In genomic region chr3:143998266-143998665, GRCh38 we compare ENCODE assay signal across 11 cellular contexts. TPM values are rescaled to one million over a fixed set of nuclear protein-coding genes. Genes with fewer than 3 reads are reported as not detected.
DNase-seq lines count a peak whose midpoint lies in the region; ATAC-seq and TF ChIP-seq lines count a peak whose summit lies in the region.
"Had no signal": no experiment of that assay in that cellular context is flagged by ENCODE, and none has a peak within 500 bp of the region (broad histone marks: within the 10 kb centered on the region; RNA-seq: fewer than 3 reads in every experiment).

No MANE protein-coding gene starts in this region.

- peak; percentile 57 for ATAC-seq in GM21717 (IDR thresholded peaks at IDR 0.05; ENCODE audit: unreplicated experiment)
- ATAC-seq in HG03025 (IDR thresholded peaks at IDR 0.05; ENCODE audit: low FRiP score, unreplicated experiment) = no peak
- ATAC-seq in stimulated activated naive CD8-positive, alpha-beta T cell treated with anti-CD3 and anti-CD28 coated beads, Interleukin-15, Interleukin-2, amounts not matched to agents 100 U/mL and 50 U/mL, for 24 hours = no peak

- H3K4me3 ChIP-seq in fibroblast of villous mesenchyme (ENCODE audit: low read depth, low read length) = no peak overlapping the region
- H3K4me3 ChIP-seq: hepatocyte, stomach had no signal

- in situ Hi-C loops in KBM-7 (cut with MboI; ENCODE audit: low pct_unique_long_range_greater_than_20kb, low sequenced_read_pairs) = no loop called here

- DNase-seq in Ammon's horn (ENCODE audit: low spot score) (peak; percentile 53), NOMO-1 treated with dmso at 0.1 percent for 144 hours (lab: John Stamatoyannopoulos, UW; ENCODE audit: unreplicated experiment) (peak; percentile 93), fibroblast of villous mesenchyme (ENCODE audit: low read depth) (peak; percentile 10), KBM-7 (no peak)
- DNase-seq in stimulated activated naive CD8-positive, alpha-beta T cell treated with anti-CD3 and anti-CD28 coated beads, Interleukin-15, Interleukin-2, amounts not matched to agents 100 U/mL and 50 U/mL, for 24 hours = no peak
- no peak for DNase-seq in activated effector memory CD4-positive, alpha-beta T cell treated with Interleukin-2 at 50 U/mL for 16 hours
- DNase-seq: NCI-H510A, stomach had no signal

- TF ChIP-seq CTCF in fibroblast of villous mesenchyme (IDR thresholded peaks at IDR 0.05; ENCODE audit: insufficient read depth, low read depth, low read length) = no peak

RNA-seq across cellular contexts. Expression of gene DIPK2A, which starts 26.6 kb away (rescaled TPM):
- total RNA-seq in fibroblast of villous mesenchyme = 28.0 and 44.9 TPM in 2 replicates

Comparison
In these comparisons a context has a peak if more than half of its experiments do, and no peak if none do; other contexts are left out.
1. DNase-seq: peak in Ammon's horn (single experiment), NOMO-1 treated with dmso at 0.1 percent for 144 hours (single experiment) and fibroblast of villous mesenchyme (single experiment); none in KBM-7 (single experiment), stimulated activated naive CD8-positive, alpha-beta T cell treated with anti-CD3 and anti-CD28 coated beads, Interleukin-15, Interleukin-2, amounts not matched to agents 100 U/mL and 50 U/mL, for 24 hours (single experiment) and activated effector memory CD4-positive, alpha-beta T cell treated with Interleukin-2 at 50 U/mL for 16 hours (single experiment).